In the genomic region with DNA sequence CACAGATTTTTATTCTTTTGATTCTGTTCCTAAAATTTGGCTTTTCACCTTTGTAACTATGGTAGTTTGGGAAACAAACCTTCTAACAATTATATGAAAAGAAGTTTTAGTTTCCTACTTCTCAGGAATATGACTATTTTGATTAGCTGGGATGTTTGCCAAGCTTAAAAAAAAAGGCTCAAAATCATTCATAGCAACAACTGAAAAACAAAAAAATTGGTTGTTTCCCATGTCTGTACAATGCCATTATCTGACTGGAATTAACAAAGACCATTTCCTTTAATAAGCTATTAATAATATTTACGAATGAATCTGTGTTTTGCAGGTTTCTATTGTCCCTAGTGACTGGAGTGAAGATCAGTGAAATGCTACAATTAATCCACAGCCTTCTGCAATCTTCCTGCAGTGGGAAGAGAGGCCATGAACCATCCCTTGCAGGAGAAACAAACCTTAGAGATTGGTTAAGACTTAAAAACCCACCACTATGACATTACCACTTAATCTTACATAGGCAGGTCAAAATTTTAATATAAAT, we compare ENCODE assay signal across 1 cellular context.
TF ChIP-seq lines count a peak whose summit lies in the region.

No MANE protein-coding gene starts in this region.

TF ChIP-seq in H1, 55 proteins besides CTCF, POLR2A, EP300 and RAD21:
- TF ChIP-seq SAP30 (IDR thresholded peaks at IDR 0.05; ENCODE audit: insufficient read depth, insufficient replicate concordance, low read length), result no peak
- TF ChIP-seq POLR2AphosphoS5 (IDR thresholded peaks at IDR 0.05; ENCODE audit: low read depth, low read length), result no peak
- TF ChIP-seq FOSL1 (IDR thresholded peaks at IDR 0.05; ENCODE audit: insufficient read depth, low read depth, low read length), result no peak
- no peak for TF ChIP-seq RNF2 (IDR thresholded peaks at IDR 0.05; ENCODE audit: borderline replicate concordance, low read depth, low read length, missing control alignments, poor library complexity, severe bottlenecking)
- no peak for TF ChIP-seq MAFK (IDR thresholded peaks at IDR 0.05; ENCODE audit: low read depth, low read length)
- TF ChIP-seq SIN3A (conservative IDR thresholded peaks at IDR 0.05 in 1 of 2, IDR thresholded peaks at IDR 0.05 in 1 of 2; ENCODE audit: low read depth in 1 of 2, low read length in 2 of 2), result no peak
- TF ChIP-seq CHD2 (IDR thresholded peaks at IDR 0.05; ENCODE audit: low read length), result no peak
